ENCODE assay signal across 17 cellular contexts in genomic region chr3:184377374-184377773, GRCh38. TPM values are rescaled to one million over a fixed set of nuclear protein-coding genes. Genes with fewer than 3 reads are reported as not detected.
A peak's percentile ranks its signal among the peaks of the same experiment; 100 is the strongest.
DNase-seq lines count a peak whose midpoint lies in the region; ATAC-seq, FAIRE-seq and TF ChIP-seq lines count a peak whose summit lies in the region.
"Had no signal": no experiment of that assay in that cellular context is flagged by ENCODE, and none has a peak within 500 bp of the region (broad histone marks: within the 10 kb centered on the region; RNA-seq: fewer than 3 reads in every experiment).

No MANE protein-coding gene starts in this region.

- no peaks in the 10 kb centered on the region for H4K20me1 ChIP-seq in Karpas-422 (ENCODE audit: insufficient read depth, low read depth, low read length)
- H4K20me1 ChIP-seq in OCI-LY3 (ENCODE audit: insufficient read depth, low read length), result no peaks in the 10 kb centered on the region
- H4K20me1 ChIP-seq in HepG2 (ENCODE audit: insufficient read depth, low read length), result 0 out of 2 replicates have a peak, but pooled peaks cover 3% of the 10 kb centered on the region

- TF ChIP-seq POLR2A in HepG2 (IDR thresholded peaks at IDR 0.05; ENCODE audit: insufficient read depth in 1 of 2, low read depth in 2 of 2, low read length in 2 of 2), result no peak
- no peak for TF ChIP-seq POLR2A in spleen (IDR thresholded peaks at IDR 0.05)
- no peak for TF ChIP-seq POLR2A in GM18505 (IDR thresholded peaks at IDR 0.05; ENCODE audit: borderline replicate concordance, extremely low read depth, insufficient read depth, insufficient read length)

- no peak for ATAC-seq in HepG2
- ATAC-seq in GM18505 (IDR thresholded peaks at IDR 0.05; ENCODE audit: unreplicated experiment), result no peak

- H3K27me3 ChIP-seq in Karpas-422 (ENCODE audit: low read length) (no peaks in the 10 kb centered on the region), OCI-LY3 (ENCODE audit: low read depth, low read length) (peaks cover 3% of the 10 kb centered on the region; the same call in 1 of the 2 replicates), HepG2 (ENCODE audit: control insufficient read depth in 1 of 2, insufficient read depth in 2 of 2, low read length in 2 of 2) (no peaks in the 10 kb centered on the region; a peak in 1 of 5 replicates), spleen (replicated peaks in 1 of 7) (peaks cover 0 to 64% (median 36%) of the 10 kb centered on the region in 7 donors)

- WGBS in HepG2 (ENCODE audit: low lambda C conversion rate), result 10% methylated on average over 5 of the region's 5 CpGs
- 48 to 59% (median 52%) methylated on average over 5 of the region's 5 CpGs for WGBS in spleen, 5 donors

- H3K4me3 ChIP-seq in Karpas-422 (ENCODE audit: low read length) (peak overlapping the region; percentile 81), OCI-LY3 (ENCODE audit: low read length) (peak overlapping the region; percentile 53), HepG2 (replicated peaks in 1 of 3; ENCODE audit: insufficient read depth in 1 of 3, low read depth in 2 of 3, low read length in 3 of 3) (peak overlapping the region; percentile 79 to 90 (median 90)), spleen (no peak overlapping the region)
- H3K4me3 ChIP-seq: lung, suprapubic skin had no signal

- H3K27ac ChIP-seq in Karpas-422 (ENCODE audit: low read length), result peak overlapping the region; percentile 34; the same call in 1 of the 2 replicates
- H3K27ac ChIP-seq in OCI-LY3 (ENCODE audit: low read length), result no peak overlapping the region
- H3K27ac ChIP-seq in HepG2 (ENCODE audit: extremely low read length, insufficient read depth, low read length), result peak overlapping the region; percentile 90
- H3K27ac ChIP-seq in spleen, result peak overlapping the region in 5 of 8 donors; percentile 8 to 79 (median 72)

- in situ Hi-C loops in HepG2 (cut with HindIII; ENCODE audit: extremely low pct_ligation_motif_present, low pct_unique_long_range_greater_than_20kb), result loop anchor here (10.0 kb wide), 2 partner anchors 87 to 137 kb away; no protein-coding TSS in a partner anchor

- TF ChIP-seq CTCF in OCI-LY3 (IDR thresholded peaks at IDR 0.05; ENCODE audit: low read depth, low read length) (no peak), HepG2 (CRISPR knock-in tag; IDR thresholded peaks at IDR 0.05) (no peak), spleen (IDR thresholded peaks at IDR 0.05 in 8 of 11, conservative IDR thresholded peaks at IDR 0.05 in 3 of 11) (no peak)

- H2AFZ ChIP-seq in Karpas-422 (ENCODE audit: low read length) (peak overlapping the region; percentile 32; the same call in 1 of the 2 replicates), OCI-LY3 (ENCODE audit: low read depth, low read length) (no peak overlapping the region), HepG2 (ENCODE audit: low read length) (no peak overlapping the region)

- no peaks in the 10 kb centered on the region for H3K9me2 ChIP-seq in Karpas-422 (replicated peaks; ENCODE audit: insufficient read depth, low read length)

- no peak for TF ChIP-seq EP300 in HepG2 (IDR thresholded peaks at IDR 0.05; ENCODE audit: low read depth in 2 of 2, low read length in 2 of 2)
- TF ChIP-seq EP300 in HepG2 (CRISPR knock-in tag; IDR thresholded peaks at IDR 0.05; ENCODE audit: borderline replicate concordance), result no peak

- H3K4me1 ChIP-seq in Karpas-422 (ENCODE audit: low read length) (peaks cover 29% of the 10 kb centered on the region), OCI-LY3 (ENCODE audit: low read length) (no peaks in the 10 kb centered on the region), HepG2 (ENCODE audit: insufficient read depth, low read length) (peaks cover 27% of the 10 kb centered on the region), spleen (peaks cover 7 to 53% (median 20%) of the 10 kb centered on the region in 6 donors)

- H3K79me2 ChIP-seq in Karpas-422 (ENCODE audit: low read length), result peaks cover 35% of the 10 kb centered on the region
- no peaks in the 10 kb centered on the region for H3K79me2 ChIP-seq in OCI-LY3 (ENCODE audit: low read length)
- H3K79me2 ChIP-seq in HepG2 (ENCODE audit: insufficient read depth, low read length), result peaks cover 25% of the 10 kb centered on the region

- CTCF ChIA-PET in HepG2 (lab: Yijun Ruan, JAX; ENCODE audit: low intra/inter-chr PET ratio, low total read pairs), result no interaction called here

- peak overlapping the region; percentile 91 for H3K4me2 ChIP-seq in Karpas-422 (ENCODE audit: low read depth, low read length, poor library complexity, severe bottlenecking)
- peak overlapping the region; percentile 28 for H3K4me2 ChIP-seq in OCI-LY3 (ENCODE audit: low read length)
- peak overlapping the region; percentile 97 for H3K4me2 ChIP-seq in HepG2 (ENCODE audit: low read depth, low read length)

- POLR2A ChIA-PET in HepG2 (lab: Yijun Ruan, JAX), result interaction anchor here (0.8 to 2.4 kb wide), 10 partner anchors 9 to 136 kb away, joined by 3 to 15 read pairs (median 4); partner anchors contain the start of genes CLCN2 and POLR2H

- H3K36me3 ChIP-seq in Karpas-422 (ENCODE audit: insufficient read depth, low read length), result peaks cover 8% of the 10 kb centered on the region
- H3K36me3 ChIP-seq in OCI-LY3 (replicated peaks; ENCODE audit: low read depth, low read length), result no peaks in the 10 kb centered on the region
- H3K36me3 ChIP-seq in HepG2 (replicated peaks in 1 of 2; ENCODE audit: control insufficient read depth in 1 of 2, insufficient read depth in 2 of 2, low read length in 2 of 2), result peaks cover 11 to 34% of the 10 kb centered on the region in 2 experiments
- H3K36me3 ChIP-seq in spleen, result no peaks in the 10 kb centered on the region
- H3K36me3 ChIP-seq: suprapubic skin had no signal

- DNase-seq in Karpas-422 (peak; percentile 66), HepG2 (ENCODE audit: low spot score) (peak; percentile 23), spleen (no peak), DMS 273 (lab: John Stamatoyannopoulos, UW; ENCODE audit: unreplicated experiment) (no peak)
- DNase-seq in activated CD4-positive, alpha-beta T cell treated with anti-CD3 and anti-CD28 coated beads for 48 hours, result no peak
- DNase-seq: activated CD4-positive, alpha-beta T cell treated with anti-CD3 and anti-CD28 coated beads, Interleukin-2, amount 10 ng/mL, durations not matched to agents 7 days and 5 days; activated gamma-delta T cell; central memory CD4-positive, alpha-beta T cell; DMS 273 treated with DMSO at 0.1 percent for 48 hours; IMR-90 had no signal

- H3K9me3 ChIP-seq in Karpas-422 (ENCODE audit: low read length), result no peaks in the 10 kb centered on the region
- H3K9me3 ChIP-seq in OCI-LY3 (ENCODE audit: insufficient read depth, low read length), result no peaks in the 10 kb centered on the region
- no peaks in the 10 kb centered on the region for H3K9me3 ChIP-seq in HepG2 (ENCODE audit: low read length)
- H3K9me3 ChIP-seq in spleen, result no peaks in the 10 kb centered on the region
- H3K9me3 ChIP-seq: suprapubic skin had no signal

- TF ChIP-seq RAD21 in HepG2 (CRISPR knock-in tag; IDR thresholded peaks at IDR 0.05), result no peak

- no peak for FAIRE-seq in HepG2 (lab: Jason Lieb, UNC)
- FAIRE-seq: H54, RCC 7860 had no signal

- H3K9ac ChIP-seq in Karpas-422 (ENCODE audit: low read length) (peak overlapping the region; percentile 85), OCI-LY3 (ENCODE audit: low read length) (no peak overlapping the region), HepG2 (ENCODE audit: insufficient read depth, low read depth, low read length) (peak overlapping the region; percentile 83)

- intact Hi-C loops in HepG2 (cut with micrococcal nuclease; ENCODE audit: unreplicated experiment) (no loop called here), spleen (cut with DNase I; ENCODE audit: low total_unique reads) (no loop called here)

- BruUV-seq in HepG2 (replicated peaks; lab: Mats Ljungman, UMichigan), result no TSS peak

RNA-seq across cellular contexts. Expression of gene THPO, which starts 0.6 kb away (rescaled TPM):
- total RNA-seq in Karpas-422 (2014; rRNA removed; shearing (Covaris generic); ENCODE audit: low replicate concordance), result 6.6 and 12.5 TPM in 2 replicates
- 2.8 and 2.9 TPM in 2 replicates for total RNA-seq in HepG2 (2016; rRNA removed; fragmentation: Illumina TruSeq; extraction: Trizol)
- total RNA-seq in HepG2 (2016; cell fraction: cytosol; rRNA removed; fragmentation: Illumina TruSeq; extraction: Trizol; ENCODE audit: low read depth), result 2.6 and 3.9 TPM in 2 replicates
- total RNA-seq in HepG2 (2016; cell fraction: insoluble cytoplasmic fraction; rRNA removed; fragmentation: Illumina TruSeq; extraction: Trizol), result 2.3 and 2.8 TPM in 2 replicates
- 5.2 and 5.5 TPM in 2 replicates for total RNA-seq in HepG2 (2016; cell fraction: membrane; rRNA removed; fragmentation: Illumina TruSeq; extraction: Trizol)
- 2.5 and 4.7 TPM in 2 replicates for total RNA-seq in HepG2 (2016; cell fraction: nucleus; rRNA removed; fragmentation: Illumina TruSeq; extraction: Trizol)
- 4.7 and 4.8 TPM in 2 replicates for polyA plus RNA-seq in HepG2 (2011; rRNA removed)
- polyA plus RNA-seq in HepG2 (2011; cell fraction: cytosol; rRNA removed), result 4.9 and 5.7 TPM in 2 replicates
- polyA plus RNA-seq in HepG2 (2011; cell fraction: nucleus; rRNA removed), result 7.5 and 7.9 TPM in 2 replicates
- 7.3 and 8.9 TPM in 2 replicates for polyA plus RNA-seq in HepG2 (2012)
- 7.6 and 11.0 TPM in 2 replicates for polyA plus RNA-seq in HepG2 (2016; cell fraction: cytosol; fragmentation: Illumina TruSeq; extraction: Trizol; ENCODE audit: low read depth)
- 7.4 and 10.7 TPM in 2 replicates for polyA plus RNA-seq in HepG2 (2016; cell fraction: insoluble cytoplasmic fraction; fragmentation: Illumina TruSeq; extraction: Trizol; ENCODE audit: low read depth)
- 17.1 and 18.8 TPM in 2 replicates for polyA plus RNA-seq in HepG2 (2016; cell fraction: membrane; fragmentation: Illumina TruSeq; extraction: Trizol; ENCODE audit: low read depth)
- 13.0 and 14.1 TPM in 2 replicates for polyA plus RNA-seq in HepG2 (2016; cell fraction: nucleus; fragmentation: Illumina TruSeq; extraction: Trizol; ENCODE audit: insufficient read depth, low read depth)
- 0.61 and 6.7 TPM in 2 replicates for polyA minus RNA-seq in HepG2 (2011; rRNA and poly(A)+ RNA removed; ENCODE audit: low replicate concordance)
- polyA minus RNA-seq in HepG2 (2011; cell fraction: cytosol; rRNA and poly(A)+ RNA removed), result 3.9 and 5.5 TPM in 2 replicates
- 4.0 and 4.8 TPM in 2 replicates for polyA minus RNA-seq in HepG2 (2011; cell fraction: nucleus; rRNA and poly(A)+ RNA removed)
- total RNA-seq in spleen, result 1 to 10 TPM in 2 of 7 donors, under 1 TPM in 4, not detected in 1; 0.23 to 1.8 (median 0.74) TPM
- polyA plus RNA-seq in spleen, result under 1 TPM; 0.11 to 0.42 (median 0.17) TPM
- total RNA-seq: activated CD4-positive, alpha-beta T cell treated with anti-CD3 and anti-CD28 coated beads, Interleukin-2, amount 10 ng/mL, durations not matched to agents 7 days and 5 days; IMR-90; myocyte had no signal
- polyA plus RNA-seq: IMR-90 had no signal

RNA-seq across cellular contexts. Expression of gene CHRD, which starts 2.5 kb away (rescaled TPM):
- total RNA-seq in Karpas-422 (2014; rRNA removed; shearing (Covaris generic); ENCODE audit: low replicate concordance), result 17.7 and 52.9 TPM in 2 replicates
- total RNA-seq in HepG2 (2016; rRNA removed; fragmentation: Illumina TruSeq; extraction: Trizol) (3.4 and 22.2 TPM in 2 replicates), spleen (10 to 100 TPM; 10.8 to 26.5 (median 16.1) TPM)
- total RNA-seq in HepG2 (2016; cell fraction: cytosol; rRNA removed; fragmentation: Illumina TruSeq; extraction: Trizol; ENCODE audit: low read depth), result 16.0 and 17.2 TPM in 2 replicates
- total RNA-seq in HepG2 (2016; cell fraction: insoluble cytoplasmic fraction; rRNA removed; fragmentation: Illumina TruSeq; extraction: Trizol), result 2.6 and 23.2 TPM in 2 replicates
- total RNA-seq in HepG2 (2016; cell fraction: membrane; rRNA removed; fragmentation: Illumina TruSeq; extraction: Trizol), result 2.9 and 4.1 TPM in 2 replicates
- 31.4 and 33.6 TPM in 2 replicates for total RNA-seq in HepG2 (2016; cell fraction: nucleus; rRNA removed; fragmentation: Illumina TruSeq; extraction: Trizol)
- polyA plus RNA-seq in HepG2 (2011; rRNA removed) (35.2 and 59.2 TPM in 2 replicates), spleen (10 to 100 TPM in 1 of 3 donors, 1 to 10 TPM in 2; 5.2 to 19.6 (median 7.0) TPM)
- polyA plus RNA-seq in HepG2 (2011; cell fraction: cytosol; rRNA removed), result 5.2 and 6.9 TPM in 2 replicates
- 977 and 1,005 TPM in 2 replicates for polyA plus RNA-seq in HepG2 (2011; cell fraction: nucleus; rRNA removed)
- 28.8 and 40.2 TPM in 2 replicates for polyA plus RNA-seq in HepG2 (2012)
- 0.42 and 0.59 TPM in 2 replicates for polyA plus RNA-seq in HepG2 (2016; cell fraction: cytosol; fragmentation: Illumina TruSeq; extraction: Trizol; ENCODE audit: low read depth)
- 2.7 and 3.7 TPM in 2 replicates for polyA plus RNA-seq in HepG2 (2016; cell fraction: insoluble cytoplasmic fraction; fragmentation: Illumina TruSeq; extraction: Trizol; ENCODE audit: low read depth)
- polyA plus RNA-seq in HepG2 (2016; cell fraction: membrane; fragmentation: Illumina TruSeq; extraction: Trizol; ENCODE audit: low read depth), result 1.1 and 1.5 TPM in 2 replicates
- polyA plus RNA-seq in HepG2 (2016; cell fraction: nucleus; fragmentation: Illumina TruSeq; extraction: Trizol; ENCODE audit: insufficient read depth, low read depth), result 155 and 159 TPM in 2 replicates
- 1.3 and 22.4 TPM in 2 replicates for polyA minus RNA-seq in HepG2 (2011; rRNA and poly(A)+ RNA removed; ENCODE audit: low replicate concordance)
- polyA minus RNA-seq in HepG2 (2011; cell fraction: cytosol; rRNA and poly(A)+ RNA removed), result 3.4 and 5.3 TPM in 2 replicates
- 74.3 and 78.8 TPM in 2 replicates for polyA minus RNA-seq in HepG2 (2011; cell fraction: nucleus; rRNA and poly(A)+ RNA removed)
- total RNA-seq: activated CD4-positive, alpha-beta T cell treated with anti-CD3 and anti-CD28 coated beads, Interleukin-2, amount 10 ng/mL, durations not matched to agents 7 days and 5 days had no signal

RNA-seq across cellular contexts. Expression of gene POLR2H, which starts 15.9 kb away (rescaled TPM):
- 165 and 169 TPM in 2 replicates for total RNA-seq in Karpas-422 (2014; rRNA removed; shearing (Covaris generic); ENCODE audit: low replicate concordance)
- total RNA-seq in HepG2 (2016; rRNA removed; fragmentation: Illumina TruSeq; extraction: Trizol) (109 and 118 TPM in 2 replicates), spleen (100 to 1,000 TPM in 1 of 7 donors, 10 to 100 TPM in 6; 42.5 to 109 (median 55.9) TPM)
- 85.0 and 90.2 TPM in 2 replicates for total RNA-seq in HepG2 (2016; cell fraction: cytosol; rRNA removed; fragmentation: Illumina TruSeq; extraction: Trizol; ENCODE audit: low read depth)
- total RNA-seq in HepG2 (2016; cell fraction: insoluble cytoplasmic fraction; rRNA removed; fragmentation: Illumina TruSeq; extraction: Trizol), result 113 and 114 TPM in 2 replicates
- 110 and 111 TPM in 2 replicates for total RNA-seq in HepG2 (2016; cell fraction: membrane; rRNA removed; fragmentation: Illumina TruSeq; extraction: Trizol)
- total RNA-seq in HepG2 (2016; cell fraction: nucleus; rRNA removed; fragmentation: Illumina TruSeq; extraction: Trizol), result 97.2 and 98.4 TPM in 2 replicates
- polyA plus RNA-seq in HepG2 (2011; rRNA removed) (165 and 194 TPM in 2 replicates), spleen (100 to 1,000 TPM in 2 of 3 donors, 10 to 100 TPM in 1; 92.6 to 139 (median 114) TPM)
- 159 and 209 TPM in 2 replicates for polyA plus RNA-seq in HepG2 (2011; cell fraction: cytosol; rRNA removed)
- 292 and 351 TPM in 2 replicates for polyA plus RNA-seq in HepG2 (2011; cell fraction: nucleus; rRNA removed)
- polyA plus RNA-seq in HepG2 (2012), result 85.4 and 92.7 TPM in 2 replicates
- 70.3 and 83.0 TPM in 2 replicates for polyA plus RNA-seq in HepG2 (2016; cell fraction: cytosol; fragmentation: Illumina TruSeq; extraction: Trizol; ENCODE audit: low read depth)
- polyA plus RNA-seq in HepG2 (2016; cell fraction: insoluble cytoplasmic fraction; fragmentation: Illumina TruSeq; extraction: Trizol; ENCODE audit: low read depth), result 116 and 125 TPM in 2 replicates
- 90.4 and 98.9 TPM in 2 replicates for polyA plus RNA-seq in HepG2 (2016; cell fraction: membrane; fragmentation: Illumina TruSeq; extraction: Trizol; ENCODE audit: low read depth)
- polyA plus RNA-seq in HepG2 (2016; cell fraction: nucleus; fragmentation: Illumina TruSeq; extraction: Trizol; ENCODE audit: insufficient read depth, low read depth), result 259 and 265 TPM in 2 replicates
- 73.2 and 182 TPM in 2 replicates for polyA minus RNA-seq in HepG2 (2011; rRNA and poly(A)+ RNA removed; ENCODE audit: low replicate concordance)
- polyA minus RNA-seq in HepG2 (2011; cell fraction: cytosol; rRNA and poly(A)+ RNA removed), result 38.2 and 41.4 TPM in 2 replicates
- polyA minus RNA-seq in HepG2 (2011; cell fraction: nucleus; rRNA and poly(A)+ RNA removed), result 89.4 and 96.7 TPM in 2 replicates

RNA-seq across cellular contexts. Expression of gene CLCN2, which starts 16.0 kb away (rescaled TPM):
- 4.4 and 8.8 TPM in 2 replicates for total RNA-seq in Karpas-422 (2014; rRNA removed; shearing (Covaris generic); ENCODE audit: low replicate concordance)
- total RNA-seq in HepG2 (2016; rRNA removed; fragmentation: Illumina TruSeq; extraction: Trizol) (5.2 and 13.5 TPM in 2 replicates), spleen (1 to 10 TPM; 2.8 to 6.4 (median 3.8) TPM)
- 6.6 and 7.6 TPM in 2 replicates for total RNA-seq in HepG2 (2016; cell fraction: cytosol; rRNA removed; fragmentation: Illumina TruSeq; extraction: Trizol; ENCODE audit: low read depth)
- total RNA-seq in HepG2 (2016; cell fraction: insoluble cytoplasmic fraction; rRNA removed; fragmentation: Illumina TruSeq; extraction: Trizol), result 3.5 and 14.3 TPM in 2 replicates
- 5.6 and 6.9 TPM in 2 replicates for total RNA-seq in HepG2 (2016; cell fraction: membrane; rRNA removed; fragmentation: Illumina TruSeq; extraction: Trizol)
- total RNA-seq in HepG2 (2016; cell fraction: nucleus; rRNA removed; fragmentation: Illumina TruSeq; extraction: Trizol), result 19.4 and 22.0 TPM in 2 replicates
- polyA plus RNA-seq in HepG2 (2011; rRNA removed) (11.4 and 14.3 TPM in 2 replicates), spleen (1 to 10 TPM; 1.6 to 4.2 (median 2.1) TPM)
- 5.5 and 6.4 TPM in 2 replicates for polyA plus RNA-seq in HepG2 (2011; cell fraction: cytosol; rRNA removed)
- 41.8 and 47.0 TPM in 2 replicates for polyA plus RNA-seq in HepG2 (2011; cell fraction: nucleus; rRNA removed)
- 5.4 and 6.1 TPM in 2 replicates for polyA plus RNA-seq in HepG2 (2012)
- polyA plus RNA-seq in HepG2 (2016; cell fraction: cytosol; fragmentation: Illumina TruSeq; extraction: Trizol; ENCODE audit: low read depth), result 2.0 and 2.6 TPM in 2 replicates
- 4.8 and 5.5 TPM in 2 replicates for polyA plus RNA-seq in HepG2 (2016; cell fraction: insoluble cytoplasmic fraction; fragmentation: Illumina TruSeq; extraction: Trizol; ENCODE audit: low read depth)
- polyA plus RNA-seq in HepG2 (2016; cell fraction: membrane; fragmentation: Illumina TruSeq; extraction: Trizol; ENCODE audit: low read depth), result 3.7 and 4.4 TPM in 2 replicates
- 50.3 and 58.1 TPM in 2 replicates for polyA plus RNA-seq in HepG2 (2016; cell fraction: nucleus; fragmentation: Illumina TruSeq; extraction: Trizol; ENCODE audit: insufficient read depth, low read depth)
- 29.7 and 47.2 TPM in 2 replicates for polyA minus RNA-seq in HepG2 (2011; rRNA and poly(A)+ RNA removed; ENCODE audit: low replicate concordance)
- polyA minus RNA-seq in HepG2 (2011; cell fraction: cytosol; rRNA and poly(A)+ RNA removed), result 5.3 and 6.0 TPM in 2 replicates
- 26.4 and 31.7 TPM in 2 replicates for polyA minus RNA-seq in HepG2 (2011; cell fraction: nucleus; rRNA and poly(A)+ RNA removed)

RNA-seq across cellular contexts. Expression of gene FAM131A, which starts 40.0 kb away (rescaled TPM):
- total RNA-seq in Karpas-422 (2014; rRNA removed; shearing (Covaris generic); ENCODE audit: low replicate concordance), result 23.0 and 26.1 TPM in 2 replicates
- total RNA-seq in HepG2 (2016; rRNA removed; fragmentation: Illumina TruSeq; extraction: Trizol) (7.4 and 9.3 TPM in 2 replicates), spleen (10 to 100 TPM; 12.9 to 24.6 (median 15.6) TPM)
- total RNA-seq in HepG2 (2016; cell fraction: cytosol; rRNA removed; fragmentation: Illumina TruSeq; extraction: Trizol; ENCODE audit: low read depth), result 2.3 and 2.5 TPM in 2 replicates
- total RNA-seq in HepG2 (2016; cell fraction: insoluble cytoplasmic fraction; rRNA removed; fragmentation: Illumina TruSeq; extraction: Trizol), result 4.8 and 8.7 TPM in 2 replicates
- 7.8 and 8.3 TPM in 2 replicates for total RNA-seq in HepG2 (2016; cell fraction: membrane; rRNA removed; fragmentation: Illumina TruSeq; extraction: Trizol)
- total RNA-seq in HepG2 (2016; cell fraction: nucleus; rRNA removed; fragmentation: Illumina TruSeq; extraction: Trizol), result 4.4 and 6.5 TPM in 2 replicates
- polyA plus RNA-seq in HepG2 (2011; rRNA removed) (9.2 and 14.1 TPM in 2 replicates), spleen (10 to 100 TPM in 1 of 3 donors, 1 to 10 TPM in 2; 6.5 to 12.4 (median 6.8) TPM)
- 11.9 and 16.8 TPM in 2 replicates for polyA plus RNA-seq in HepG2 (2011; cell fraction: cytosol; rRNA removed)
- polyA plus RNA-seq in HepG2 (2011; cell fraction: nucleus; rRNA removed), result 23.9 and 25.8 TPM in 2 replicates
- 5.8 and 9.8 TPM in 2 replicates for polyA plus RNA-seq in HepG2 (2012)
- 2.3 and 3.2 TPM in 2 replicates for polyA plus RNA-seq in HepG2 (2016; cell fraction: cytosol; fragmentation: Illumina TruSeq; extraction: Trizol; ENCODE audit: low read depth)
- 5.3 and 7.8 TPM in 2 replicates for polyA plus RNA-seq in HepG2 (2016; cell fraction: insoluble cytoplasmic fraction; fragmentation: Illumina TruSeq; extraction: Trizol; ENCODE audit: low read depth)
- 5.7 and 5.8 TPM in 2 replicates for polyA plus RNA-seq in HepG2 (2016; cell fraction: membrane; fragmentation: Illumina TruSeq; extraction: Trizol; ENCODE audit: low read depth)
- polyA plus RNA-seq in HepG2 (2016; cell fraction: nucleus; fragmentation: Illumina TruSeq; extraction: Trizol; ENCODE audit: insufficient read depth, low read depth), result 12.3 and 13.4 TPM in 2 replicates
- polyA minus RNA-seq in HepG2 (2011; rRNA and poly(A)+ RNA removed; ENCODE audit: low replicate concordance), result 22.1 and 24.2 TPM in 2 replicates
- polyA minus RNA-seq in HepG2 (2011; cell fraction: cytosol; rRNA and poly(A)+ RNA removed), result 7.0 and 7.3 TPM in 2 replicates
- 7.0 and 9.2 TPM in 2 replicates for polyA minus RNA-seq in HepG2 (2011; cell fraction: nucleus; rRNA and poly(A)+ RNA removed)

Comparison
In these comparisons a context has a peak if more than half of its experiments do, and no peak if none do; other contexts are left out.
1. DNase-seq: peak in Karpas-422 (single experiment) and HepG2 (single experiment); none in spleen (single experiment), activated CD4-positive, alpha-beta T cell treated with anti-CD3 and anti-CD28 coated beads for 48 hours (single experiment) and DMS 273 (single experiment).
2. H3K4me2 ChIP-seq: peak in every context shown above with its lines; median percentile 97 in HepG2; 91 in Karpas-422; 28 in OCI-LY3.
3. H3K4me3 ChIP-seq: peak in Karpas-422 (single experiment), OCI-LY3 (single experiment) and HepG2 (3 of 3); none in spleen (0 of 8).